8 cellular contexts compared by ENCODE assay signal in the genomic region with DNA sequence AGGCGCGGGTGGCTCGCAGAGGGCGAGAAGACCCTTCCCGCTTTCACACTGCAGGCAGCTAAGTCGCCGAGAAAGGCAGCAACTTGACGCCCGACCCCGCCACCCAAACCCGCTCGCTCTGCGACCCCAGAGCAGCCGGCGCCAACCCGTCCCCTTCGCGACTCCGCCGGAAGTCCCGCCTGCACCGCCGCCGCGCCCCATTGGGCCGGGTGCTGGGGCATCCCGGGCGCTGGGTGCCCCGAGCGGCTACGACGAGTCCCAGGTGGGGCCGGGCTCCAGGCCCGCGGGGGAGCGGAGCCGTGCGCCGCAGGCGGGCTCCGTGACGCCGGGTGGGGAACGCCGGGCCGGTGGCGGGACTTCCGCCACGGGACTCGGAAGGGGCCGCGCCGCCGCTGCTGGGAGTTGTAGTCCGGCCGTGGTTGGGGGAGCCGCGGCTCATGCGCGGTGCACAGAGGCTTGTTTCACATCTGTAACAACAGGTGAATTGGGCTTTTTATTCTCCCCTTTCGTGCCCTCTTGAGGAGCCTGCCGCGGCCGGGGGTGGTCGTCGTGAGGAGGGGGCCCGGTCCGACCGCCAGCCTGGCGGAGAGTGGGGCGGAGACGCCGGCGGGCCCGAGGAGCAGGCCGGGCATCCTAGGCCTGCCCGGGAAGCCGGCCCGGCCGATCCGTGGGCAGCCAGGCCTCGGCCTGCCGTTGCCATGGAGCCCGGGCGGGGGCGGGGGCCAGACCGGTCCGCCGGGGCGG. TPM values are rescaled to one million over a fixed set of nuclear protein-coding genes. Genes with fewer than 3 reads are reported as not detected.
A peak's percentile ranks its signal among the peaks of the same experiment; 100 is the strongest.
DNase-seq lines count a peak whose midpoint lies in the region; ATAC-seq and TF ChIP-seq lines count a peak whose summit lies in the region.

A gene with protein sequence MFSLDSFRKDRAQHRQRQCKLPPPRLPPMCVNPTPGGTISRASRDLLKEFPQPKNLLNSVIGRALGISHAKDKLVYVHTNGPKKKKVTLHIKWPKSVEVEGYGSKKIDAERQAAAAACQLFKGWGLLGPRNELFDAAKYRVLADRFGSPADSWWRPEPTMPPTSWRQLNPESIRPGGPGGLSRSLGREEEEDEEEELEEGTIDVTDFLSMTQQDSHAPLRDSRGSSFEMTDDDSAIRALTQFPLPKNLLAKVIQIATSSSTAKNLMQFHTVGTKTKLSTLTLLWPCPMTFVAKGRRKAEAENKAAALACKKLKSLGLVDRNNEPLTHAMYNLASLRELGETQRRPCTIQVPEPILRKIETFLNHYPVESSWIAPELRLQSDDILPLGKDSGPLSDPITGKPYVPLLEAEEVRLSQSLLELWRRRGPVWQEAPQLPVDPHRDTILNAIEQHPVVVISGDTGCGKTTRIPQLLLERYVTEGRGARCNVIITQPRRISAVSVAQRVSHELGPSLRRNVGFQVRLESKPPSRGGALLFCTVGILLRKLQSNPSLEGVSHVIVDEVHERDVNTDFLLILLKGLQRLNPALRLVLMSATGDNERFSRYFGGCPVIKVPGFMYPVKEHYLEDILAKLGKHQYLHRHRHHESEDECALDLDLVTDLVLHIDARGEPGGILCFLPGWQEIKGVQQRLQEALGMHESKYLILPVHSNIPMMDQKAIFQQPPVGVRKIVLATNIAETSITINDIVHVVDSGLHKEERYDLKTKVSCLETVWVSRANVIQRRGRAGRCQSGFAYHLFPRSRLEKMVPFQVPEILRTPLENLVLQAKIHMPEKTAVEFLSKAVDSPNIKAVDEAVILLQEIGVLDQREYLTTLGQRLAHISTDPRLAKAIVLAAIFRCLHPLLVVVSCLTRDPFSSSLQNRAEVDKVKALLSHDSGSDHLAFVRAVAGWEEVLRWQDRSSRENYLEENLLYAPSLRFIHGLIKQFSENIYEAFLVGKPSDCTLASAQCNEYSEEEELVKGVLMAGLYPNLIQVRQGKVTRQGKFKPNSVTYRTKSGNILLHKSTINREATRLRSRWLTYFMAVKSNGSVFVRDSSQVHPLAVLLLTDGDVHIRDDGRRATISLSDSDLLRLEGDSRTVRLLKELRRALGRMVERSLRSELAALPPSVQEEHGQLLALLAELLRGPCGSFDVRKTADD (plus strand): TSS at position 405 of the 744 bp plus-strand sequence. CDS start 7,546 bp downstream, outside the sequence.

- ATAC-seq in GM19023 (IDR thresholded peaks at IDR 0.05; ENCODE audit: unreplicated experiment) = peak; percentile 88
- ATAC-seq in HG03175 (IDR thresholded peaks at IDR 0.05; ENCODE audit: unreplicated experiment) = peak; percentile 93
- ATAC-seq in right lobe of liver = peak; percentile 87 to 96 (median 94)

- peak within 1 kb of the TSS; percentile 87 for H3K27ac Mint-ChIP-seq in activated CD4-positive, alpha-beta memory T cell treated with anti-CD3 and anti-CD28 coated beads for 36 hours

- CTCF ChIA-PET in activated CD4-positive, alpha-beta memory T cell treated with anti-CD3 and anti-CD28 coated beads for 36 hours (lab: Charles Lee) = interaction anchor here (0.7 to 1.9 kb wide), 8 partner anchors 13 to 633 kb away, joined by 3 to 18 read pairs (median 3); a partner anchor contains a TSS

- peaks cover 21% of the 10 kb centered on the region for H3K4me1 Mint-ChIP-seq in activated CD4-positive, alpha-beta memory T cell treated with anti-CD3 and anti-CD28 coated beads for 36 hours (ENCODE audit: low read depth)

- no peaks in the 10 kb centered on the region for H3K27me3 Mint-ChIP-seq in activated CD4-positive, alpha-beta memory T cell treated with anti-CD3 and anti-CD28 coated beads for 36 hours

- DNase-seq in Ammon's horn (ENCODE audit: low spot score) = peak; percentile 93
- peak; percentile 74 for DNase-seq in NCI-H526 treated with DMSO at 0.1 percent for 48 hours (lab: John Stamatoyannopoulos, UW)
- peak; percentile 90 for DNase-seq in activated CD4-positive, alpha-beta memory T cell treated with anti-CD3 and anti-CD28 coated beads for 36 hours
- DNase-seq in dermis microvascular lymphatic vessel endothelial cell (ENCODE audit: low read depth in 2 of 2) = peak in 1 of 2 donors; percentile 90
- DNase-seq in right lobe of liver = peak; percentile 92 to 94 (median 92)
- DNase-seq in stimulated activated CD4-positive, alpha-beta T cell treated with anti-CD3 and anti-CD28 coated beads, Interleukin-4, amount 100 ng/mL, for 24 hours = peak; percentile 86

- POLR2A ChIA-PET in activated CD4-positive, alpha-beta memory T cell treated with anti-CD3 and anti-CD28 coated beads for 36 hours (lab: Charles Lee) = interaction anchor here (0.7 to 1.6 kb wide), 3 partner anchors 22 to 285 kb away, joined by 3 to 10 read pairs (median 4); no protein-coding TSS in a partner anchor

- no peaks in the 10 kb centered on the region for H3K9me3 Mint-ChIP-seq in activated CD4-positive, alpha-beta memory T cell treated with anti-CD3 and anti-CD28 coated beads for 36 hours

- H3K27me3 ChIP-seq in right lobe of liver = no peaks in the 10 kb centered on the region

- peaks cover 0 to 9% (median 0%) of the 10 kb centered on the region in 4 donors for H3K36me3 ChIP-seq in right lobe of liver

- intact Hi-C loops in activated CD4-positive, alpha-beta memory T cell treated with anti-CD3 and anti-CD28 coated beads for 36 hours (cut with micrococcal nuclease) = loop anchor here (2.0 to 5.0 kb wide), 3 partner anchors 14 to 291 kb away; a partner anchor contains a TSS
- intact Hi-C loops in right lobe of liver (cut with DNase I) = no loop called here

- peak within 1 kb of the TSS; percentile 92 for H3K4me3 Mint-ChIP-seq in activated CD4-positive, alpha-beta memory T cell treated with anti-CD3 and anti-CD28 coated beads for 36 hours

- H3K4me3 ChIP-seq in right lobe of liver = peak within 1 kb of the TSS; percentile 87 to 92 (median 88)

- H3K4me1 ChIP-seq in right lobe of liver = peaks cover 0 to 8% (median 4%) of the 10 kb centered on the region in 4 donors

- peak; percentile 85 for TF ChIP-seq POLR2A in right lobe of liver (IDR thresholded peaks at IDR 0.05)

- no peak for TF ChIP-seq CTCF in right lobe of liver (IDR thresholded peaks at IDR 0.05)

- no peaks in the 10 kb centered on the region for H3K36me3 Mint-ChIP-seq in activated CD4-positive, alpha-beta memory T cell treated with anti-CD3 and anti-CD28 coated beads for 36 hours

- 3% methylated on average over 13 of the region's 90 CpGs for WGBS in right lobe of liver (ENCODE audit: insufficient coverage, low coverage, low lambda C conversion rate, missing lambda C conversion rate)

- no peaks in the 10 kb centered on the region for H3K9me3 ChIP-seq in right lobe of liver

- H3K27ac ChIP-seq in right lobe of liver = peak within 1 kb of the TSS; percentile 77 to 94 (median 86)

RNA-seq across cellular contexts. Expression of the gene that starts here (rescaled TPM):
- 10 to 100 TPM; 76.7 to 77.5 TPM for total RNA-seq in activated CD4-positive, alpha-beta memory T cell treated with anti-CD3 and anti-CD28 coated beads for 36 hours
- total RNA-seq in dermis microvascular lymphatic vessel endothelial cell (44.3 and 63.3 TPM in 2 replicates), right lobe of liver (10 to 100 TPM; 20.1 to 40.9 (median 28.7) TPM)
